Comparison of ENCODE assay signal across 16 cellular contexts in the genomic region with DNA sequence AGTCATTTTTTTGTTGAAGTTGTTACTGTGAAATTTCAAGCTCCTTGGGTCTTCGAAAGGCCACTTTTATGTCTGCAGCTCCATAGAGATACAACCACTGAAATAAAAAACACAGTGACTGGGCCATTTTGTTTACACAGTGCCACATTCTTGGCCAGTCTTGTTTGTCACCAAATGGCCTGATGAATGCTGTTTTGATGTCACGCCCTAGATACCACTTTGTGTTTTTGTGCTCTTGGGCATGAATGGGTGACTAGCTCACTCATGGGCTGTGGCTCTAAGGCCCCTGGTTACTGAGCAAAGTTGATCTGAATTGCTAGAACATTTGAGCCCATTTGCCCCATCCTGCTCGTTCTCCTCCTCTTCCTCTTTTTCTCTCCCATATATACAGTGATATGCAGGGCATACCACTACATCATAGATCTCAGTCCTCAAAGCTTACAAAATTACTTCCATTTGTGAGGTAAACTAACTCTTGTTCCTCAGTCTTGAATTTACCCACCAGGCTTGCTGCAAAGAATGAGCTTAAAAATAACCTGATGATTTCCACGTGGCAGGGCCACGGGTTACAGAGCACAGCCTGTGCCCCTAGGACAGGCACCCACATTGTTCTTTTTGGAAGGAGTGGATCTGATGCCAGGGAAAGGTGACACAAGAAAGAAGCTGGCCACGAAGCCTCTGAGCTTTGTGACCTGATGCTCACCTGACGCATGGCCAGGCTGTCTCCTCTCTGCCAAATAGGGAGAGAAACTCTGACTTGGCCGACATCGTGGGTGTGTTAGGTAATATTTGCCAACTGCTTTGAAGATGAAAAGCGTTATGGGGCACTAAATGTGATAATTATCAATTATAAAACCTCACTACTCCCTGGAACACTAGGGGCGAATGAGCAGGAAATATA.
A peak's percentile ranks its signal among the peaks of the same experiment; 100 is the strongest.
DNase-seq lines count a peak whose midpoint lies in the region; ATAC-seq and TF ChIP-seq lines count a peak whose summit lies in the region.
"Had no signal": no experiment of that assay in that cellular context is flagged by ENCODE, and none has a peak within 500 bp of the region (broad histone marks: within the 10 kb centered on the region; RNA-seq: fewer than 3 reads in every experiment).

No MANE protein-coding gene starts in this region.

- BruUV-seq in PC-3 (replicated peaks; lab: Mats Ljungman, UMichigan), result no TSS peak

- H3F3A ChIP-seq in PC-3 (ENCODE audit: low read length, unreplicated experiment), result no peaks in the 10 kb centered on the region

- H3K79me2 ChIP-seq in PC-3 (ENCODE audit: low read length), result peaks cover 30% of the 10 kb centered on the region; the same call in 1 of the 2 replicates

- H3K27ac ChIP-seq in HL-60 (replicated peaks) (peak overlapping the region; percentile 33), PC-3 (ENCODE audit: low read length) (no peak overlapping the region)
- H3K27ac ChIP-seq: 22Rv1, BLaER1, transverse colon had no signal

- no peaks in the 10 kb centered on the region for H3K36me3 ChIP-seq in PC-3 (ENCODE audit: low read depth, low read length)
- no peaks in the 10 kb centered on the region for H3K36me3 ChIP-seq in mucosa of descending colon (ENCODE audit: low read depth)
- H3K36me3 ChIP-seq: transverse colon had no signal

- H4K20me1 ChIP-seq in PC-3 (ENCODE audit: low read length), result no peaks in the 10 kb centered on the region

- POLR2A ChIA-PET in PC-3 (lab: Charles Lee; ENCODE audit: unreplicated experiment), result interaction anchor here (0.6 kb wide), 1 partner anchor 110 kb away, joined by 27 read pairs; no protein-coding TSS in a partner anchor

- H3K4me2 ChIP-seq in PC-3 (ENCODE audit: low read length), result no peak overlapping the region
- H3K4me2 ChIP-seq: BLaER1 had no signal

- TF ChIP-seq CTCF in HL-60 (IDR thresholded peaks at IDR 0.05; ENCODE audit: insufficient read depth, low read length), result no peak
- TF ChIP-seq CTCF in PC-3 (conservative IDR thresholded peaks at IDR 0.05; ENCODE audit: low read depth, low read length), result no peak
- TF ChIP-seq CTCF in mucosa of descending colon (IDR thresholded peaks at IDR 0.05), result no peak
- TF ChIP-seq CTCF in GM13976 (IDR thresholded peaks at IDR 0.05; ENCODE audit: borderline replicate concordance, control extremely low read depth, extremely low read depth, insufficient read depth, missing control alignments), result no peak

- intact Hi-C loops in PC-3 (cut with micrococcal nuclease) (no loop called here), mucosa of descending colon (cut with DNase I, micrococcal nuclease) (no loop called here)

- H3K9me3 ChIP-seq in PC-3 (ENCODE audit: low read length) (no peaks in the 10 kb centered on the region), mucosa of descending colon (no peaks in the 10 kb centered on the region)
- H3K9me3 ChIP-seq: transverse colon had no signal

- DNase-seq in NCI-H748 (lab: John Stamatoyannopoulos, UW; ENCODE audit: unreplicated experiment) (peak; percentile 31), NCI-H748 treated with DMSO at 0.1 percent for 48 hours (lab: John Stamatoyannopoulos, UW) (no peak), HL-60 (ENCODE audit: low read depth in 1 of 2, low spot score in 1 of 2) (peak in 1 of 2 experiments; percentile 38), PC-3 (peak; percentile 34), mucosa of descending colon (no peak), globus pallidus (ENCODE audit: low spot score) (no peak), NCI-H1105 (lab: John Stamatoyannopoulos, UW) (no peak), GM13976 (ENCODE audit: low spot score) (no peak)
- DNase-seq: activated naive CD4-positive, alpha-beta T cell; DMS53; erythroblast; SHP77; stimulated activated CD4-positive, alpha-beta T cell treated with anti-CD3 and anti-CD28 coated beads, Interleukin-4, amount 100 ng/mL, for 4 hours; transverse colon had no signal

- H3K4me1 ChIP-seq in PC-3 (ENCODE audit: insufficient read depth, low read length) (peaks cover 8% of the 10 kb centered on the region), mucosa of descending colon (ENCODE audit: low read depth) (no peaks in the 10 kb centered on the region)
- H3K4me1 ChIP-seq: transverse colon had no signal

- CTCF ChIA-PET in PC-3 (lab: Charles Lee), result no interaction called here

- H3K4me3 ChIP-seq in HL-60 (replicated peaks; ENCODE audit: insufficient read depth, low read length), result no peak overlapping the region
- H3K4me3 ChIP-seq in PC-3 (ENCODE audit: low read length), result no peak overlapping the region
- no peak overlapping the region for H3K4me3 ChIP-seq in mucosa of descending colon
- H3K4me3 ChIP-seq: BLaER1, transverse colon had no signal

- no peak overlapping the region for H3K9ac ChIP-seq in PC-3 (ENCODE audit: low read length)
- H3K9ac ChIP-seq: BLaER1 had no signal

- no peak overlapping the region for H2AFZ ChIP-seq in PC-3 (ENCODE audit: low read length)

- no peak; the same call in 1 of the 2 replicates for ATAC-seq in PC-3
- ATAC-seq in mucosa of descending colon, result peak; percentile 14

- no peaks in the 10 kb centered on the region for H3K9me2 ChIP-seq in PC-3 (replicated peaks; ENCODE audit: low read length)

- no peaks in the 10 kb centered on the region for H3K27me3 ChIP-seq in HL-60 (ENCODE audit: insufficient read depth, poor library complexity, severe bottlenecking)
- no peaks in the 10 kb centered on the region for H3K27me3 ChIP-seq in PC-3 (ENCODE audit: low read length)
- H3K27me3 ChIP-seq: BLaER1, transverse colon had no signal

- in situ Hi-C loops in GM13976 (cut with MboI; ENCODE audit: low sequenced_read_pairs, unreplicated experiment), result no loop called here

Comparison
In these comparisons a context has a peak if more than half of its experiments do, and no peak if none do; other contexts are left out.
1. DNase-seq: peak in NCI-H748 (single experiment) and PC-3 (single experiment); none in NCI-H748 treated with DMSO at 0.1 percent for 48 hours (single experiment), mucosa of descending colon (0 of 3), globus pallidus (single experiment), NCI-H1105 (single experiment) and GM13976 (single experiment).